Comparison of ENCODE assay signal across 9 cellular contexts in genomic region chr1:182069028-182069466, GRCh38. TPM values are rescaled to one million over a fixed set of nuclear protein-coding genes. Genes with fewer than 3 reads are reported as not detected.
DNase-seq lines count a peak whose midpoint lies in the region; ATAC-seq and TF ChIP-seq lines count a peak whose summit lies in the region.
"Had no signal": no experiment of that assay in that cellular context is flagged by ENCODE, and none has a peak within 500 bp of the region (broad histone marks: within the 10 kb centered on the region; RNA-seq: fewer than 3 reads in every experiment).

No MANE protein-coding gene starts in this region.

- H2AFZ ChIP-seq in DND-41 (ENCODE audit: low read depth, low read length): no peak overlapping the region

- 7 to 46% (median 23%) methylated on average over 11 to 12 of the region's 12 CpGs for WGBS in heart left ventricle, 4 donors

- H3K9ac ChIP-seq in DND-41 (ENCODE audit: low read depth, low read length): no peak overlapping the region

- no peak overlapping the region for H3K4me3 Mint-ChIP-seq in activated T-helper 17 cell treated with anti-CD3 and anti-CD28 coated beads, Interleukin-2, amount 50 U/mL, for 72 hours
- H3K4me3 Mint-ChIP-seq: natural killer cell treated with Interleukin-12 subunit alpha and Interleukin-12 subunit beta and Interleukin-15 and Interleukin-18, amount 100 ng/mL, for 72 hours had no signal

- no peaks in the 10 kb centered on the region for H3K9me3 Mint-ChIP-seq in activated T-helper 17 cell treated with anti-CD3 and anti-CD28 coated beads, Interleukin-2, amount 50 U/mL, for 72 hours
- H3K9me3 Mint-ChIP-seq: natural killer cell treated with Interleukin-12 subunit alpha and Interleukin-12 subunit beta and Interleukin-15 and Interleukin-18, amount 100 ng/mL, for 72 hours had no signal

- peak; percentile 82 for ATAC-seq in DND-41 (ENCODE audit: insufficient read depth, low read depth)
- peak; percentile 75 for ATAC-seq in HG02759 (IDR thresholded peaks at IDR 0.05; ENCODE audit: unreplicated experiment)
- peak; percentile 74 for ATAC-seq in activated T-helper 17 cell treated with anti-CD3 and anti-CD28 coated beads, Interleukin-2, amount 50 U/mL, for 72 hours (replicated peaks)
- peak in 3 of 4 donors; percentile 71 to 85 (median 75) for ATAC-seq in heart left ventricle
- no peak for ATAC-seq in GM18511 (IDR thresholded peaks at IDR 0.05; ENCODE audit: unreplicated experiment)
- no peak for ATAC-seq in GM21423 (IDR thresholded peaks at IDR 0.05; ENCODE audit: unreplicated experiment)

- peak; percentile 79 for TF ChIP-seq CTCF in DND-41 (IDR thresholded peaks at IDR 0.05; ENCODE audit: borderline replicate concordance, extremely low read depth, low read length, poor library complexity, severe bottlenecking)
- TF ChIP-seq CTCF in heart left ventricle (IDR thresholded peaks at IDR 0.05): peak; percentile 42 to 79 (median 67)

- no peak overlapping the region for H3K4me3 ChIP-seq in DND-41 (ENCODE audit: low read depth in 1 of 2, low read length in 2 of 2)
- no peak overlapping the region for H3K4me3 ChIP-seq in heart left ventricle

- no peaks in the 10 kb centered on the region for H3K36me3 Mint-ChIP-seq in activated T-helper 17 cell treated with anti-CD3 and anti-CD28 coated beads, Interleukin-2, amount 50 U/mL, for 72 hours (ENCODE audit: low read depth)
- H3K36me3 Mint-ChIP-seq: natural killer cell treated with Interleukin-12 subunit alpha and Interleukin-12 subunit beta and Interleukin-15 and Interleukin-18, amount 100 ng/mL, for 72 hours had no signal

- no peaks in the 10 kb centered on the region for H4K20me1 ChIP-seq in DND-41 (ENCODE audit: insufficient read depth, low read length)

- DNase-seq in DND-41: peak; percentile 52
- peak; percentile 77 for DNase-seq in NCI-H345 (lab: John Stamatoyannopoulos, UW)
- peak in 4 of 5 donors; percentile 35 to 55 (median 43) for DNase-seq in heart left ventricle
- DNase-seq in putamen (ENCODE audit: low spot score): peak; percentile 41

- H3K4me1 ChIP-seq in DND-41 (ENCODE audit: insufficient read depth, low read length): no peaks in the 10 kb centered on the region
- H3K4me1 ChIP-seq in heart left ventricle: peaks cover 0 to 4% (median 0%) of the 10 kb centered on the region in 12 donors

- H3K36me3 ChIP-seq in DND-41 (ENCODE audit: insufficient read depth, low read length) (no peaks in the 10 kb centered on the region), heart left ventricle (no peaks in the 10 kb centered on the region)

- peaks cover 19% of the 10 kb centered on the region for H3K27me3 Mint-ChIP-seq in activated T-helper 17 cell treated with anti-CD3 and anti-CD28 coated beads, Interleukin-2, amount 50 U/mL, for 72 hours

- H3K27me3 ChIP-seq in DND-41 (ENCODE audit: insufficient read depth, low read length, poor library complexity) (peaks cover 30% of the 10 kb centered on the region), heart left ventricle (peaks cover 0 to 21% (median 0%) of the 10 kb centered on the region in 9 donors)

- intact Hi-C loops in heart left ventricle (cut with DNase I): loop anchor here in 3 of 10 donors (5.0 to 10.0 kb wide), 3 partner anchors 574 to 592 kb away; partner anchors contain the start of gene CACNA1E (in 1 of the 3)

- H3K79me2 ChIP-seq in DND-41 (ENCODE audit: insufficient read depth, low read length): no peaks in the 10 kb centered on the region

- no peak overlapping the region for H3K27ac Mint-ChIP-seq in activated T-helper 17 cell treated with anti-CD3 and anti-CD28 coated beads, Interleukin-2, amount 50 U/mL, for 72 hours
- H3K27ac Mint-ChIP-seq: natural killer cell treated with Interleukin-12 subunit alpha and Interleukin-12 subunit beta and Interleukin-15 and Interleukin-18, amount 100 ng/mL, for 72 hours had no signal

- TF ChIP-seq POLR2A in heart left ventricle (IDR thresholded peaks at IDR 0.05): no peak

- no peaks in the 10 kb centered on the region for H3K9me3 ChIP-seq in DND-41 (ENCODE audit: insufficient read depth, low read length, severe bottlenecking)
- peaks cover 0 to 2% (median 0%) of the 10 kb centered on the region in 12 donors for H3K9me3 ChIP-seq in heart left ventricle

- H3K4me1 Mint-ChIP-seq in activated T-helper 17 cell treated with anti-CD3 and anti-CD28 coated beads, Interleukin-2, amount 50 U/mL, for 72 hours: no peaks in the 10 kb centered on the region

- no peak overlapping the region for H3K4me2 ChIP-seq in DND-41 (ENCODE audit: insufficient read depth, low read length)

- H3K27ac ChIP-seq in DND-41 (ENCODE audit: low read length): no peak overlapping the region
- H3K27ac ChIP-seq in heart left ventricle: no peak overlapping the region

RNA-seq across cellular contexts. Expression of gene ZNF648, which starts 7.5 kb away (rescaled TPM):
- total RNA-seq in activated T-helper 17 cell treated with anti-CD3 and anti-CD28 coated beads, Interleukin-2, amount 50 U/mL, for 72 hours: under 1 TPM in 1 of 2 donors, not detected in 1; 0.21 TPM
- total RNA-seq in heart left ventricle: not detected
- not detected for polyA plus RNA-seq in heart left ventricle
- total RNA-seq: natural killer cell treated with Interleukin-12 subunit alpha and Interleukin-12 subunit beta and Interleukin-15 and Interleukin-18, amount 100 ng/mL, for 72 hours had no signal

Comparison
In these comparisons a context has a peak if more than half of its experiments do, and no peak if none do; other contexts are left out.
1. ATAC-seq: peak in DND-41 (single experiment), HG02759 (single experiment), activated T-helper 17 cell treated with anti-CD3 and anti-CD28 coated beads, Interleukin-2, amount 50 U/mL, for 72 hours (single experiment) and heart left ventricle (3 of 4); none in GM18511 (single experiment) and GM21423 (single experiment).
2. Peak in every context shown above with its lines, with median percentiles within 50 percentile points of each other: DNase-seq.